In the genomic region with DNA sequence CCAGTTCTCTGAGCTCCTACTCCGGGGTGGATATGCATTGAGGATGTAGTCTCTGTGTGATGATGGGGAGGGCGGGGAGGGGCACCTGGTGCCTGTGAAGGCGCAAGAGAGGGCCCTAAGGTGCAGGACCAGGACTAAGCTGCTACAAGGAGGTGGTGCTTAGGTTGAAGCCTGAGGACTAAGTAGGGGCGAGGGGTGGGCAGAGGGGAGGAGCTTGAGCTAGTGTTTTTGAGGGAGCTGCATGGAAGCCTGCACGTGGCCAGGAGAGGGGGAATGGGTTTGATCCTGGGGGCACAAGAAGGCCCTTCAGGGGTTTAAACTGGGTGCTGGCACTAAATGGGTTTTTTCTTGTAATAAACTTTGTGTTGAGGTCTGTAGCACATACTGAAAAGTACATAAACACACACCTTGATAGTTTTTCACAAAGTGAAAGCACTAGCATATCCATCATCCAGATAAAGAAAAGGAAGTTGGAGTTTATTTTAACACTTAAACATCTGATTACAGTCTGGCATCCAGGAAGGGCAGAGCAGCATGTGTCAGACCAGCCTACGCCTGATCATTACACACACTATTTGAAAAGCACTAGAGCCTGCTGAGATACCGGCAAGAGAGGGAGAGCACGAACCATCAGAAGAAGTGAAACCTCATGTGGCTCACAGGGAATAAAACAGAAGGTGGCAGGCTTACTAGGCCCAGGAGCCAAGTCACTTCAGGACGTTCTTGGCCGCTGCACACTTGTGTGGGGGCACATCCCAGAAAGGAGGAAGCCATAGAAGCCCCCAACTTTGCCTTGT, we compare ENCODE assay signal across 8 cellular contexts.
A peak's percentile ranks its signal among the peaks of the same experiment; 100 is the strongest.
DNase-seq lines count a peak whose midpoint lies in the region; ATAC-seq and TF ChIP-seq lines count a peak whose summit lies in the region.

No MANE protein-coding gene starts in this region.

- TF ChIP-seq CTCF in SK-N-SH (IDR thresholded peaks at IDR 0.05) = no peak

- peak overlapping the region; percentile 94 for H3K27ac Mint-ChIP-seq in T-helper 17 cell

- no peak overlapping the region for H3K23ac ChIP-seq in neuronal stem cell (ENCODE audit: low read depth, low read length, poor library complexity)

- H3K4me2 ChIP-seq in neuronal stem cell (ENCODE audit: insufficient read depth, low read length, poor library complexity, severe bottlenecking) = no peak overlapping the region
- no peak overlapping the region for H3K4me2 ChIP-seq in SK-N-SH

- no peak overlapping the region for H3K27ac ChIP-seq in right cardiac atrium (ENCODE audit: low read length)
- no peak overlapping the region for H3K27ac ChIP-seq in neuronal stem cell (replicated peaks; ENCODE audit: low read length)
- no peak overlapping the region for H3K27ac ChIP-seq in SK-N-SH (ENCODE audit: low read depth in 2 of 2, low read length in 1 of 2)

- TF ChIP-seq RAD21 in SK-N-SH (IDR thresholded peaks at IDR 0.05; ENCODE audit: low read length) = no peak

- 53% methylated on average over 10 of the region's 10 CpGs for WGBS in right cardiac atrium
- no CpG with 5 or more reads among the region's 10 CpGs for WGBS in neuronal stem cell (ENCODE audit: extremely low coverage in 2 of 2, insufficient read length in 2 of 2, insufficient replicate concordance in 1 of 2), 2 donors
- 86% methylated on average over 10 of the region's 10 CpGs for WGBS in SK-N-SH (ENCODE audit: low lambda C conversion rate)

- no peak overlapping the region for H3K14ac ChIP-seq in neuronal stem cell (ENCODE audit: low read length)

- H2BK12ac ChIP-seq in neuronal stem cell (ENCODE audit: low read length) = no peak overlapping the region

- no peak overlapping the region for H4K8ac ChIP-seq in neuronal stem cell (ENCODE audit: low read depth, low read length)

- no peaks in the 10 kb centered on the region for H3K27me3 ChIP-seq in right cardiac atrium (ENCODE audit: control insufficient read depth, insufficient read depth)
- H3K27me3 ChIP-seq in neuronal stem cell (ENCODE audit: control insufficient read depth in 3 of 3, insufficient read depth in 3 of 3, low read depth in 1 of 3, low read length in 3 of 3) = no peaks in the 10 kb centered on the region
- H3K27me3 ChIP-seq in SK-N-SH (ENCODE audit: insufficient read depth) = no peaks in the 10 kb centered on the region

- H4K20me1 ChIP-seq in SK-N-SH (ENCODE audit: insufficient read depth) = no peaks in the 10 kb centered on the region

- intact Hi-C loops in right cardiac atrium (cut with DNase I) = no loop called here

- peak overlapping the region; percentile 33 for H3K4me3 Mint-ChIP-seq in T-helper 17 cell

- H2BK120ac ChIP-seq in neuronal stem cell (ENCODE audit: low read depth, low read length) = no peak overlapping the region

- H3K4me1 ChIP-seq in right cardiac atrium (ENCODE audit: control insufficient read depth, insufficient read depth, low read length) = peaks cover 3% of the 10 kb centered on the region
- no peaks in the 10 kb centered on the region for H3K4me1 ChIP-seq in neuronal stem cell (ENCODE audit: control insufficient read depth in 2 of 2, insufficient read depth in 1 of 2, low read depth in 1 of 2, low read length in 2 of 2)
- peaks cover 0 to 4% of the 10 kb centered on the region in 2 experiments; a peak in 1 of 4 replicates for H3K4me1 ChIP-seq in SK-N-SH (ENCODE audit: control insufficient read depth in 1 of 2, insufficient read depth in 2 of 2, low read depth in 1 of 2, low read length in 1 of 2)

- no peaks in the 10 kb centered on the region for H3F3A ChIP-seq in SK-N-SH (replicated peaks; ENCODE audit: insufficient read depth)

- H3K9me2 ChIP-seq in SK-N-SH = no peaks in the 10 kb centered on the region

- CTCF ChIA-PET in SK-N-SH (lab: Yijun Ruan, JAX) = no interaction called here

- H3K36me3 Mint-ChIP-seq in T-helper 17 cell (ENCODE audit: low read depth) = peaks cover 4% of the 10 kb centered on the region

- POLR2A ChIA-PET in SK-N-SH (lab: Yijun Ruan, JAX) = no interaction called here

- H3K9me3 ChIP-seq in T-helper 17 cell (ENCODE audit: control insufficient read depth, low read length, poor library complexity, severe bottlenecking) (no peaks in the 10 kb centered on the region), right cardiac atrium (ENCODE audit: control insufficient read depth, low read length) (no peaks in the 10 kb centered on the region), neuronal stem cell (replicated peaks in 1 of 2; ENCODE audit: control insufficient read depth in 2 of 2, insufficient read depth in 1 of 2, low read depth in 1 of 2, low read length in 2 of 2) (no peaks in the 10 kb centered on the region), SK-N-SH (no peaks in the 10 kb centered on the region)

- H3K36me3 ChIP-seq in neuronal stem cell (replicated peaks in 1 of 2; ENCODE audit: control insufficient read depth in 2 of 2, insufficient read depth in 2 of 2, low read length in 2 of 2) = peaks cover 4 to 29% of the 10 kb centered on the region in 2 donors
- peaks cover 1 to 4% of the 10 kb centered on the region in 2 experiments for H3K36me3 ChIP-seq in SK-N-SH (replicated peaks in 1 of 2; ENCODE audit: control insufficient read depth in 1 of 2, insufficient read depth in 2 of 2, low read length in 1 of 2)

- H2BK15ac ChIP-seq in neuronal stem cell (ENCODE audit: low read length) = no peak overlapping the region

- no peak overlapping the region for H3K9ac ChIP-seq in neuronal stem cell (ENCODE audit: low read depth, low read length, poor library complexity)
- H3K9ac ChIP-seq in SK-N-SH = no peak overlapping the region

- no peak overlapping the region for H2AFZ ChIP-seq in neuronal stem cell (ENCODE audit: low read length)
- no peak overlapping the region for H2AFZ ChIP-seq in SK-N-SH (ENCODE audit: low read depth)

- H4K91ac ChIP-seq in neuronal stem cell (ENCODE audit: low read depth, low read length, poor library complexity) = no peak overlapping the region

- H3K79me2 ChIP-seq in SK-N-SH (ENCODE audit: insufficient read depth) = no peaks in the 10 kb centered on the region

- H3K4me1 Mint-ChIP-seq in T-helper 17 cell = peaks cover 33% of the 10 kb centered on the region

- H3K4me3 ChIP-seq in right cardiac atrium (ENCODE audit: low read length) (no peak overlapping the region), neuronal stem cell (ENCODE audit: low read length in 2 of 2) (no peak overlapping the region), SK-N-SH (ENCODE audit: low read depth in 2 of 2, low read length in 1 of 2) (no peak overlapping the region)

- H2BK5ac ChIP-seq in neuronal stem cell (ENCODE audit: low read length) = no peak overlapping the region

- H3K4ac ChIP-seq in neuronal stem cell (ENCODE audit: low read length) = no peak overlapping the region

- H3K79me1 ChIP-seq in neuronal stem cell (ENCODE audit: low read depth, low read length) = no peaks in the 10 kb centered on the region

- peak; percentile 5 for DNase-seq in stimulated activated CD4-positive, alpha-beta T cell treated with anti-CD3 and anti-CD28 coated beads, Interleukin-4, amount 100 ng/mL, for 24 hours
- no peak for DNase-seq in stimulated activated CD4-positive, alpha-beta T cell treated with anti-CD3 and anti-CD28 coated beads, Interleukin-4, amount 100 ng/mL, for 1 hour
- DNase-seq in T-helper 17 cell (no peak), right cardiac atrium (no peak), NCI-H524 (lab: John Stamatoyannopoulos, UW) (no peak), neuronal stem cell (ENCODE audit: low spot score) (no peak), SK-N-SH (no peak), DMS79 treated with DMSO at 0.1 percent for 48 hours (lab: John Stamatoyannopoulos, UW) (no peak)

- TF ChIP-seq EP300 in SK-N-SH (IDR thresholded peaks at IDR 0.05; ENCODE audit: borderline replicate concordance in 1 of 2, low read depth in 1 of 2, low read length in 1 of 2) = no peak

- H3K18ac ChIP-seq in neuronal stem cell (ENCODE audit: low read length) = no peak overlapping the region

- no peak for ATAC-seq in T-helper 17 cell
- ATAC-seq in right cardiac atrium = peak; percentile 73 to 81

- H2AK5ac ChIP-seq in neuronal stem cell (ENCODE audit: low read depth, low read length) = no peak overlapping the region

- H3K27me3 Mint-ChIP-seq in T-helper 17 cell = no peaks in the 10 kb centered on the region

TF ChIP-seq in SK-N-SH, 30 proteins besides CTCF, POLR2A, EP300 and RAD21 (continues in another document):
- no peak for TF ChIP-seq IRF3 (IDR thresholded peaks at IDR 0.05; ENCODE audit: low read depth, low read length)
- TF ChIP-seq CHD2 (IDR thresholded peaks at IDR 0.05; ENCODE audit: low read length, partially characterized antibody) = no peak
- no peak for TF ChIP-seq SIN3A (IDR thresholded peaks at IDR 0.05; ENCODE audit: borderline replicate concordance, low read depth, low read length)
- no peak for TF ChIP-seq TEAD4 (IDR thresholded peaks at IDR 0.05; ENCODE audit: borderline replicate concordance, insufficient read depth)
- no peak for TF ChIP-seq NRF1 (IDR thresholded peaks at IDR 0.05; ENCODE audit: low read depth, low read length)
- no peak for TF ChIP-seq ZBTB33 (IDR thresholded peaks at IDR 0.05; ENCODE audit: borderline replicate concordance, low read depth)
- TF ChIP-seq TAF1 (IDR thresholded peaks at IDR 0.05; ENCODE audit: borderline replicate concordance, low read depth, low read length) = no peak
